ENCODE assay signal across 10 cellular contexts in the genomic region with DNA sequence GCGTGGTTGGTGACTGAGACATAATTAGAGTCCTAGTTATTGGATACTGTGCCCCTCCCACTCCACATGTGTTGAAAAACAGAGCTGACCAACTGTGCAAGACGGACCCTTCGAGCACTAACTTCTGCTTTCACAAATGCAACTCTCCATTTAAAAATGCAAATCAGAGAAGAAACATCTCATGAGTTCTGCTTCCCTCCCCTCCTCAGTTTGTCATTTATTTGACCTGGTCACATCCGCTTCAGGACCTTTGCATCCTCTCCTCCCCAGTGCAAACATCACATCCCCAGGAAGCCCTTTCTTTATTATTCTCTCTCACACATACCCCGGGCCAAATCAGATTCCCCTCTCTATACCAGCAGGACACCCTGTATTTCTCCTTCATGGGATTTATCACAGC. TPM values are rescaled to one million over a fixed set of nuclear protein-coding genes. Genes with fewer than 3 reads are reported as not detected.
DNase-seq lines count a peak whose midpoint lies in the region; ATAC-seq and TF ChIP-seq lines count a peak whose summit lies in the region.
"Had no signal": no experiment of that assay in that cellular context is flagged by ENCODE, and none has a peak within 500 bp of the region (broad histone marks: within the 10 kb centered on the region; RNA-seq: fewer than 3 reads in every experiment).

No MANE protein-coding gene starts in this region.

- peak overlapping the region; percentile 66 for H3K27ac ChIP-seq in subcutaneous abdominal adipose tissue (ENCODE audit: low read depth, low read length)
- H3K27ac ChIP-seq in left ventricle myocardium inferior (replicated peaks): no peak overlapping the region

- peaks cover 9 to 49% (median 25%) of the 10 kb centered on the region in 5 donors for H3K4me1 ChIP-seq in subcutaneous abdominal adipose tissue (ENCODE audit: control insufficient read depth in 5 of 5, insufficient read depth in 5 of 5, low read length in 5 of 5)
- H3K4me1 ChIP-seq in left ventricle myocardium inferior: peaks cover 22% of the 10 kb centered on the region

- intact Hi-C loops in left ventricle myocardium inferior (cut with micrococcal nuclease): no loop called here

- H3K36me3 ChIP-seq in subcutaneous abdominal adipose tissue (ENCODE audit: control insufficient read depth in 5 of 5, insufficient read depth in 5 of 5, low read length in 5 of 5) (no peaks in the 10 kb centered on the region), left ventricle myocardium inferior (no peaks in the 10 kb centered on the region)

- no peak for TF ChIP-seq CTCF in left ventricle myocardium inferior (IDR thresholded peaks at IDR 0.05; ENCODE audit: borderline replicate concordance)

- peak; percentile 96 for ATAC-seq in HG02943 (IDR thresholded peaks at IDR 0.05; ENCODE audit: low read depth, unreplicated experiment)
- ATAC-seq: activated CD8-positive, alpha-beta T cell treated with anti-CD3 and anti-CD28 coated beads, Interleukin-2, amount 10 ng/mL, durations not matched to agents 7 days and 5 days had no signal

- peak overlapping the region in 1 of 5 donors; percentile 28 for H3K9ac ChIP-seq in subcutaneous abdominal adipose tissue (ENCODE audit: low read length in 5 of 5)

- H3K4me3 ChIP-seq in subcutaneous abdominal adipose tissue (ENCODE audit: low read depth in 1 of 5, low read length in 5 of 5): no peak overlapping the region
- no peak overlapping the region for H3K4me3 ChIP-seq in left ventricle myocardium inferior

- H3K27me3 ChIP-seq in subcutaneous abdominal adipose tissue (ENCODE audit: control insufficient read depth in 5 of 5, insufficient read depth in 4 of 5, low read length in 5 of 5): peaks cover 0 to 3% (median 0%) of the 10 kb centered on the region in 5 donors
- no peaks in the 10 kb centered on the region for H3K27me3 ChIP-seq in left ventricle myocardium inferior (ENCODE audit: low read depth)

- DNase-seq in NCI-H146 (lab: John Stamatoyannopoulos, UW): peak; percentile 40
- no peak for DNase-seq in NCI-H146 treated with DMSO at 0.1 percent for 48 hours (lab: John Stamatoyannopoulos, UW; ENCODE audit: unreplicated experiment)
- peak; percentile 60 to 91 for DNase-seq in NOMO-1 (lab: John Stamatoyannopoulos, UW; ENCODE audit: unreplicated experiment in 2 of 2)
- DNase-seq in T1000 (lab: John Stamatoyannopoulos, UW): no peak
- DNase-seq in NCI-H226: no peak
- DNase-seq in left ventricle myocardium inferior: no peak
- DNase-seq: 8988T; activated CD8-positive, alpha-beta T cell treated with anti-CD3 and anti-CD28 coated beads, Interleukin-2, amount 10 ng/mL, durations not matched to agents 7 days and 5 days had no signal

- H3K9me3 ChIP-seq in subcutaneous abdominal adipose tissue (ENCODE audit: control insufficient read depth in 5 of 5, low read length in 5 of 5) (peaks cover 0 to 2% (median 0%) of the 10 kb centered on the region in 5 donors), left ventricle myocardium inferior (replicated peaks) (no peaks in the 10 kb centered on the region)

RNA-seq across cellular contexts. Expression of a gene that starts 38.1 kb away (rescaled TPM):
- 8.4 TPM for total RNA-seq in left ventricle myocardium inferior

Comparison
In these comparisons a context has a peak if more than half of its experiments do, and no peak if none do; other contexts are left out.
1. DNase-seq: peak in NCI-H146 (single experiment) and NOMO-1 (2 of 2); none in NCI-H146 treated with DMSO at 0.1 percent for 48 hours (single experiment), T1000 (single experiment), NCI-H226 (single experiment) and left ventricle myocardium inferior (single experiment).